In genomic region chr1:200626853-200627534, GRCh38 we compare ENCODE assay signal across 2 cellular contexts.
A peak's percentile ranks its signal among the peaks of the same experiment; 100 is the strongest.
TF ChIP-seq lines count a peak whose summit lies in the region.

No MANE protein-coding gene starts in this region.

TF ChIP-seq in HepG2, 621 proteins besides CTCF, POLR2A, EP300 and RAD21:
- peak; percentile 99 to 100 for TF ChIP-seq MAFK (conservative IDR thresholded peaks at IDR 0.05 in 1 of 2, IDR thresholded peaks at IDR 0.05 in 1 of 2; ENCODE audit: low read length in 2 of 2)
- peak; percentile 69 for TF ChIP-seq ZNF121 (CRISPR knock-in tag; IDR thresholded peaks at IDR 0.05)
- no peak for TF ChIP-seq GABPB1 (CRISPR knock-in tag; IDR thresholded peaks at IDR 0.05)
- peak; percentile 99 for TF ChIP-seq MAFF (IDR thresholded peaks at IDR 0.05; ENCODE audit: low read depth, low read length)
- no peak for TF ChIP-seq E2F1 (CRISPR knock-in tag; IDR thresholded peaks at IDR 0.05)
- TF ChIP-seq MAFG (CRISPR knock-in tag; IDR thresholded peaks at IDR 0.05): peak; percentile 77; the same call in 1 of the 2 replicates

TF ChIP-seq in GM23338, 12 proteins besides CTCF, POLR2A, EP300 and RAD21:
- TF ChIP-seq ZNF331 (CRISPR knock-in tag; IDR thresholded peaks at IDR 0.05; ENCODE audit: low read depth): no peak
- no peak for TF ChIP-seq ETS1 (IDR thresholded peaks at IDR 0.05)
- no peak for TF ChIP-seq CREB1 (CRISPR knock-in tag; IDR thresholded peaks at IDR 0.05; ENCODE audit: low read depth)
- TF ChIP-seq REST (IDR thresholded peaks at IDR 0.05; ENCODE audit: unreplicated experiment): no peak
- no peak for TF ChIP-seq ZNF462 (CRISPR knock-in tag; IDR thresholded peaks at IDR 0.05)
- TF ChIP-seq EZH2 (IDR thresholded peaks at IDR 0.05; ENCODE audit: low read depth, unreplicated experiment): no peak
- no peak for TF ChIP-seq STAT1 (IDR thresholded peaks at IDR 0.05; ENCODE audit: unreplicated experiment)
